25 cellular contexts compared by ENCODE assay signal in genomic region chr20:54321688-54322087, GRCh38.
"Had no signal": no experiment of that assay in that cellular context is flagged by ENCODE, and none has a peak within 500 bp of the region (broad histone marks: within the 10 kb centered on the region; RNA-seq: fewer than 3 reads in every experiment).

No MANE protein-coding gene starts in this region.

- H3K36me3 Mint-ChIP-seq: stimulated activated effector memory CD8-positive, alpha-beta T cell treated with anti-CD3 and anti-CD28 coated beads, Interleukin-12 subunit alpha, Interleukin-12 subunit beta, amount 100 ng/mL, for 72 hours had no signal

- H3K4me3 Mint-ChIP-seq: nephron progenitor cell; stimulated activated effector memory CD8-positive, alpha-beta T cell treated with anti-CD3 and anti-CD28 coated beads, Interleukin-12 subunit alpha, Interleukin-12 subunit beta, amount 100 ng/mL, for 72 hours; T-helper 1 cell treated with Interleukin-12 subunit alpha and Interleukin-12 subunit beta and Interleukin-4 antibody, amounts not matched to agents 30 μg/mL and 1 μg/mL, for 36 hours had no signal

- H3K27me3 ChIP-seq: body of pancreas, colonic mucosa, gastrocnemius medialis, neutrophil, tibial nerve had no signal

- H3K4me3 ChIP-seq: body of pancreas, colonic mucosa, dorsolateral prefrontal cortex, gastrocnemius medialis, left ventricle myocardium inferior, skin epidermis, tibial nerve had no signal

- H3K4me1 Mint-ChIP-seq: nephron progenitor cell; stimulated activated effector memory CD8-positive, alpha-beta T cell treated with anti-CD3 and anti-CD28 coated beads, Interleukin-12 subunit alpha, Interleukin-12 subunit beta, amount 100 ng/mL, for 72 hours had no signal

- H3K9me3 Mint-ChIP-seq: nephron progenitor cell; stimulated activated effector memory CD8-positive, alpha-beta T cell treated with anti-CD3 and anti-CD28 coated beads, Interleukin-12 subunit alpha, Interleukin-12 subunit beta, amount 100 ng/mL, for 72 hours; T-helper 1 cell treated with Interleukin-12 subunit alpha and Interleukin-12 subunit beta and Interleukin-4 antibody, amounts not matched to agents 30 μg/mL and 1 μg/mL, for 36 hours had no signal

- ATAC-seq: activated CD4-positive, CD25-positive, alpha-beta regulatory T cell treated with anti-CD3 and anti-CD28 coated beads, Interleukin-2, amount 50 U/mL, for 24 hours; body of pancreas; gastrocnemius medialis; sciatic nerve; stimulated activated effector memory CD8-positive, alpha-beta T cell treated with anti-CD3 and anti-CD28 coated beads, Interleukin-12 subunit alpha, Interleukin-12 subunit beta, amount 100 ng/mL, for 72 hours had no signal

- H3K4me2 ChIP-seq: SK-N-SH had no signal

- H3K9ac ChIP-seq: SK-N-SH had no signal

- H3K36me3 ChIP-seq: colonic mucosa, gastrocnemius medialis, left ventricle myocardium inferior, neutrophil, tibial nerve had no signal

- H3K27ac ChIP-seq: body of pancreas, colonic mucosa, dorsolateral prefrontal cortex, gastrocnemius medialis, left ventricle myocardium inferior, neutrophil, skin epidermis, tibial nerve, VCaP had no signal

- H3K27ac Mint-ChIP-seq: nephron progenitor cell; stimulated activated effector memory CD8-positive, alpha-beta T cell treated with anti-CD3 and anti-CD28 coated beads, Interleukin-12 subunit alpha, Interleukin-12 subunit beta, amount 100 ng/mL, for 72 hours; T-helper 1 cell treated with Interleukin-12 subunit alpha and Interleukin-12 subunit beta and Interleukin-4 antibody, amounts not matched to agents 30 μg/mL and 1 μg/mL, for 36 hours had no signal

- H3K4me1 ChIP-seq: body of pancreas, colonic mucosa, tibial nerve had no signal

- DNase-seq: activated CD4-positive, alpha-beta T cell treated with anti-CD3 and anti-CD28 coated beads, Interleukin-2, amount 50 U/mL, for 1 hour; activated CD8-positive, alpha-beta memory T cell treated with anti-CD3 and anti-CD28 coated beads for 24 hours; activated naive CD4-positive, alpha-beta T cell; activated T-cell treated with anti-CD3 and anti-CD28 coated beads, Interleukin-2, amount 50 U/mL, for 1 hour; anterior cingulate cortex; body of pancreas; colonic mucosa; dorsolateral prefrontal cortex; effector memory CD4-positive, alpha-beta T cell; gastrocnemius medialis; glutamatergic neuron; left ventricle myocardium inferior; nephron progenitor cell; SK-N-SH; stimulated activated CD4-positive, alpha-beta T cell treated with anti-CD3 and anti-CD28 coated beads, Interleukin-4, amount 100 ng/mL, for 24 hours; SW 1271; T-helper 9 cell had no signal

- H3K9me3 ChIP-seq: body of pancreas, colonic mucosa, gastrocnemius medialis, left ventricle myocardium inferior, neutrophil, SK-N-SH, tibial nerve had no signal
